ENCODE assay signal across 1 cellular context in the genomic region with DNA sequence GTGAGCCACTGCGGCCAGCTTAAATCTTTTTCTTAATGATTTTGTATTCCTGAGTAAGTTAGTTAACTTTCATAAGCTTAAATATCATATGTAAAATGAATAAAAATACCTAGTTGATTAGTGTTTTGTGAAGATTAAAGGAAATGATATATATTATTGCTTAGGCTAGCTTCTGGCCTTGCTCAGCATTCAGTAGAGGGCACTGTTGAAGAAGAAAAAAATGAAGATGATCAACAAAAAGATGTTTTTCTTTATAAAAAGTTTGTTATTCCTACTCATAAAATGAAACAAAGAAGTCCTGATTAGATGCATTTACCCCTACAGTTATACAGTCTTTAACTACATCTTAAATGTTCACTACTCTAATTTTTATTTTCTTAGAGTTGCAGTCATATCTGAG.
TF ChIP-seq lines count a peak whose summit lies in the region.

No MANE protein-coding gene starts in this region.

TF ChIP-seq in SK-N-SH treated with all-trans-retinoic acid at 6 μM for 48 hours, 23 proteins besides CTCF, POLR2A, EP300 and RAD21 (continued from another document):
- TF ChIP-seq, protein P1, sequence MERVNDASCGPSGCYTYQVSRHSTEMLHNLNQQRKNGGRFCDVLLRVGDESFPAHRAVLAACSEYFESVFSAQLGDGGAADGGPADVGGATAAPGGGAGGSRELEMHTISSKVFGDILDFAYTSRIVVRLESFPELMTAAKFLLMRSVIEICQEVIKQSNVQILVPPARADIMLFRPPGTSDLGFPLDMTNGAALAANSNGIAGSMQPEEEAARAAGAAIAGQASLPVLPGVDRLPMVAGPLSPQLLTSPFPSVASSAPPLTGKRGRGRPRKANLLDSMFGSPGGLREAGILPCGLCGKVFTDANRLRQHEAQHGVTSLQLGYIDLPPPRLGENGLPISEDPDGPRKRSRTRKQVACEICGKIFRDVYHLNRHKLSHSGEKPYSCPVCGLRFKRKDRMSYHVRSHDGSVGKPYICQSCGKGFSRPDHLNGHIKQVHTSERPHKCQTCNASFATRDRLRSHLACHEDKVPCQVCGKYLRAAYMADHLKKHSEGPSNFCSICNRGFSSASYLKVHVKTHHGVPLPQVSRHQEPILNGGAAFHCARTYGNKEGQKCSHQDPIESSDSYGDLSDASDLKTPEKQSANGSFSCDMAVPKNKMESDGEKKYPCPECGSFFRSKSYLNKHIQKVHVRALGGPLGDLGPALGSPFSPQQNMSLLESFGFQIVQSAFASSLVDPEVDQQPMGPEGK (CRISPR knock-in tag; IDR thresholded peaks at IDR 0.05; ENCODE audit: borderline replicate concordance), result no peak
- no peak for TF ChIP-seq TSHZ2 (CRISPR knock-in tag; IDR thresholded peaks at IDR 0.05)
- no peak for TF ChIP-seq ZFP3 (CRISPR knock-in tag; IDR thresholded peaks at IDR 0.05)
- no peak for TF ChIP-seq SNAI2 (CRISPR knock-in tag; IDR thresholded peaks at IDR 0.05)
- TF ChIP-seq ISL1 (CRISPR knock-in tag; IDR thresholded peaks at IDR 0.05), result no peak
- no peak for TF ChIP-seq CSRNP3 (CRISPR knock-in tag; IDR thresholded peaks at IDR 0.05)
- TF ChIP-seq, protein P2, sequence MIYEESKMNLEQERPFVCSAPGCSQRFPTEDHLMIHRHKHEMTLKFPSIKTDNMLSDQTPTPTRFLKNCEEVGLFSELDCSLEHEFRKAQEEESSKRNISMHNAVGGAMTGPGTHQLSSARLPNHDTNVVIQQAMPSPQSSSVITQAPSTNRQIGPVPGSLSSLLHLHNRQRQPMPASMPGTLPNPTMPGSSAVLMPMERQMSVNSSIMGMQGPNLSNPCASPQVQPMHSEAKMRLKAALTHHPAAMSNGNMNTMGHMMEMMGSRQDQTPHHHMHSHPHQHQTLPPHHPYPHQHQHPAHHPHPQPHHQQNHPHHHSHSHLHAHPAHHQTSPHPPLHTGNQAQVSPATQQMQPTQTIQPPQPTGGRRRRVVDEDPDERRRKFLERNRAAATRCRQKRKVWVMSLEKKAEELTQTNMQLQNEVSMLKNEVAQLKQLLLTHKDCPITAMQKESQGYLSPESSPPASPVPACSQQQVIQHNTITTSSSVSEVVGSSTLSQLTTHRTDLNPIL (CRISPR knock-in tag; IDR thresholded peaks at IDR 0.05; ENCODE audit: low read depth), result no peak
- no peak for TF ChIP-seq GLIS3 (CRISPR knock-in tag; IDR thresholded peaks at IDR 0.05)
TF ChIP-seq in SK-N-SH treated with all-trans-retinoic acid at 6 μM for 48 hours: peak in this region for 0.
